ENCODE assay signal across 19 cellular contexts in the genomic region with DNA sequence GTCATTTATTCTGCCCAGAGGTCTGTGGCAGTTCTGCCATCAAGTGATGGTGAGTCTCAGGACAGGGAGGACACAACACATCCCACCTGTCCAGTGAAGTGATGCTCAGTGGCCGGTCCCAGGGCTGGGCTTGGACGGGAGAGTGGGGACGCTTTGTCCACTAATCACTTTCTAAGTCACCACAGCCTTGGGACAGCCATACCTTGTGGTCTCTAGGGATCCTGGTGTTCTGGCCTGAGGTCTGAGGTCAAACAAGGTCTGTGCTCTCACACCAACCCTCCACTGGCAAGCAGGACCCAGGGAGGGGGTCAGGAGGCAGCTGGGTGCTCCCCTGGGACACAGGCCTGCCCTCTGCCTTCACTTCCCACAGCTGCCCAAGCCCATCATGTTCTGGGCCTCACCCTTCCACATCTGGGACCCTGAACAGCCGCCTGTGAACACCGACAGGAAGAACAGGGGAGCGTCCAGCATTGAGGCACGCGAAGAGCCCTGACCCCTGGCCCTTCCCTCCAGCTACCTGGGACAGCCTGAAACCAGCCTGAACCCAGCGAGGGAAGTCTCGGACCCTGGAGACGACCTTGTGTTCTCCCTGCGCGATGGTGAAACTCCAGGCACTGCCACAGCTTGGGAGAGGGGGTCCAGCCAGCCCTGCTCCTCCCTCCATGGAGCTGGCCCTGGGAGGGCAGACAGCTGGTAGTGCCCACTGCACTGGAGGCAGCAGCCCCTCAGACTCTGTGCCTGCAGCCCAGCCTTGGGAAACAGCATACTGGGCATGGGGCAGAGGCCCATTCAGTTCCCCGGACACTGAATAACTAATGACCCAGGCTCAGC. TPM values are rescaled to one million over a fixed set of nuclear protein-coding genes. Genes with fewer than 3 reads are reported as not detected.
DNase-seq lines count a peak whose midpoint lies in the region; ATAC-seq and TF ChIP-seq lines count a peak whose summit lies in the region.
"Had no signal": no experiment of that assay in that cellular context is flagged by ENCODE, and none has a peak within 500 bp of the region (broad histone marks: within the 10 kb centered on the region; RNA-seq: fewer than 3 reads in every experiment).

No MANE protein-coding gene starts in this region.

- H3K4me3 ChIP-seq in Peyer's patch (no peak overlapping the region), sigmoid colon (no peak overlapping the region)
- H3K4me3 ChIP-seq: SJCRH30 had no signal

- H3K9me3 ChIP-seq in Peyer's patch (no peaks in the 10 kb centered on the region), sigmoid colon (no peaks in the 10 kb centered on the region)
- H3K9me3 ChIP-seq: SJCRH30 had no signal

- intact Hi-C loops in sigmoid colon (cut with DNase I), result no loop called here

- H3K4me1 ChIP-seq in Peyer's patch, result peaks cover 0 to 26% (median 7%) of the 10 kb centered on the region in 4 donors
- H3K4me1 ChIP-seq in sigmoid colon, result peaks cover 0 to 33% (median 23%) of the 10 kb centered on the region in 4 donors

- H3K27me3 ChIP-seq in Peyer's patch, result no peaks in the 10 kb centered on the region
- H3K27me3 ChIP-seq in sigmoid colon, result no peaks in the 10 kb centered on the region
- H3K27me3 ChIP-seq: SJCRH30 had no signal

- WGBS in sigmoid colon, 2 donors, result 40 to 79% methylated on average over 14 of the region's 14 CpGs

- TF ChIP-seq POLR2A in Peyer's patch (IDR thresholded peaks at IDR 0.05), result no peak
- TF ChIP-seq POLR2A in sigmoid colon (IDR thresholded peaks at IDR 0.05), result no peak

- DNase-seq in AG08396 (ENCODE audit: low spot score), result peak; percentile 6
- DNase-seq in Peyer's patch, result peak; percentile 9 to 43 (median 43)
- peak; percentile 56 for DNase-seq in myocyte (ENCODE audit: low read depth)
- DNase-seq in sigmoid colon, result peak; percentile 61
- no peak for DNase-seq in Kasumi-1 (lab: John Stamatoyannopoulos, UW)
- DNase-seq: DMS79 treated with DMSO at 0.1 percent for 48 hours, GOT3, NCI-H1417 treated with DMSO at 0.1 percent for 48 hours, NCI-H187 treated with DMSO at 0.1 percent for 48 hours, NCI-H345, NCI-H524 treated with DMSO at 0.1 percent for 48 hours, PC-3 had no signal

- H3K27ac ChIP-seq in Peyer's patch (no peak overlapping the region), sigmoid colon (no peak overlapping the region)
- H3K27ac ChIP-seq: HL-60, KMS-11, SJCRH30 had no signal

- H3K36me3 ChIP-seq in Peyer's patch (no peaks in the 10 kb centered on the region), sigmoid colon (no peaks in the 10 kb centered on the region)
- H3K36me3 ChIP-seq: SJCRH30 had no signal

- TF ChIP-seq EP300 in sigmoid colon (IDR thresholded peaks at IDR 0.05), result no peak

- ATAC-seq in SK-N-SH treated with all-trans-retinoic acid at 6 μM for 48 hours, result no peak
- ATAC-seq in GM19395 (IDR thresholded peaks at IDR 0.05; ENCODE audit: unreplicated experiment), result no peak
- no peak for ATAC-seq in GM19467 (IDR thresholded peaks at IDR 0.05; ENCODE audit: unreplicated experiment)
- ATAC-seq: PC-3 had no signal

- TF ChIP-seq CTCF in Peyer's patch (IDR thresholded peaks at IDR 0.05) (no peak), sigmoid colon (IDR thresholded peaks at IDR 0.05) (no peak)

TF ChIP-seq in SK-N-SH treated with all-trans-retinoic acid at 6 μM for 48 hours, 23 proteins besides CTCF, POLR2A, EP300 and RAD21:
- TF ChIP-seq, protein P1, sequence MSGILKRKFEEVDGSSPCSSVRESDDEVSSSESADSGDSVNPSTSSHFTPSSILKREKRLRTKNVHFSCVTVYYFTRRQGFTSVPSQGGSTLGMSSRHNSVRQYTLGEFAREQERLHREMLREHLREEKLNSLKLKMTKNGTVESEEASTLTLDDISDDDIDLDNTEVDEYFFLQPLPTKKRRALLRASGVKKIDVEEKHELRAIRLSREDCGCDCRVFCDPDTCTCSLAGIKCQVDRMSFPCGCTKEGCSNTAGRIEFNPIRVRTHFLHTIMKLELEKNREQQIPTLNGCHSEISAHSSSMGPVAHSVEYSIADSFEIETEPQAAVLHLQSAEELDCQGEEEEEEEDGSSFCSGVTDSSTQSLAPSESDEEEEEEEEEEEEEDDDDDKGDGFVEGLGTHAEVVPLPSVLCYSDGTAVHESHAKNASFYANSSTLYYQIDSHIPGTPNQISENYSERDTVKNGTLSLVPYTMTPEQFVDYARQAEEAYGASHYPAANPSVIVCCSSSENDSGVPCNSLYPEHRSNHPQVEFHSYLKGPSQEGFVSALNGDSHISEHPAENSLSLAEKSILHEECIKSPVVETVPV (CRISPR knock-in tag; IDR thresholded peaks at IDR 0.05), result no peak
- TF ChIP-seq, protein P2, sequence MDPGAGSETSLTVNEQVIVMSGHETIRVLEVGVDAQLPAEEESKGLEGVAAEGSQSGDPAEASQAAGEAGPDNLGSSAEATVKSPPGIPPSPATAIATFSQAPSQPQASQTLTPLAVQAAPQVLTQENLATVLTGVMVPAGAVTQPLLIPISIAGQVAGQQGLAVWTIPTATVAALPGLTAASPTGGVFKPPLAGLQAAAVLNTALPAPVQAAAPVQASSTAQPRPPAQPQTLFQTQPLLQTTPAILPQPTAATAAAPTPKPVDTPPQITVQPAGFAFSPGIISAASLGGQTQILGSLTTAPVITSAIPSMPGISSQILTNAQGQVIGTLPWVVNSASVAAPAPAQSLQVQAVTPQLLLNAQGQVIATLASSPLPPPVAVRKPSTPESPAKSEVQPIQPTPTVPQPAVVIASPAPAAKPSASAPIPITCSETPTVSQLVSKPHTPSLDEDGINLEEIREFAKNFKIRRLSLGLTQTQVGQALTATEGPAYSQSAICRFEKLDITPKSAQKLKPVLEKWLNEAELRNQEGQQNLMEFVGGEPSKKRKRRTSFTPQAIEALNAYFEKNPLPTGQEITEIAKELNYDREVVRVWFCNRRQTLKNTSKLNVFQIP (CRISPR knock-in tag; IDR thresholded peaks at IDR 0.05; ENCODE audit: borderline replicate concordance, low read depth), result no peak
- TF ChIP-seq ISL1 (CRISPR knock-in tag; IDR thresholded peaks at IDR 0.05) (no peak), ZNF565 (CRISPR knock-in tag; conservative IDR thresholded peaks at IDR 0.05; ENCODE audit: low read depth) (no peak), ZC3H10 (CRISPR knock-in tag; IDR thresholded peaks at IDR 0.05) (no peak), ZNF70 (CRISPR knock-in tag; IDR thresholded peaks at IDR 0.05) (no peak), TCF4 (CRISPR knock-in tag; IDR thresholded peaks at IDR 0.05; ENCODE audit: borderline replicate concordance) (no peak)
- TF ChIP-seq, protein P3, sequence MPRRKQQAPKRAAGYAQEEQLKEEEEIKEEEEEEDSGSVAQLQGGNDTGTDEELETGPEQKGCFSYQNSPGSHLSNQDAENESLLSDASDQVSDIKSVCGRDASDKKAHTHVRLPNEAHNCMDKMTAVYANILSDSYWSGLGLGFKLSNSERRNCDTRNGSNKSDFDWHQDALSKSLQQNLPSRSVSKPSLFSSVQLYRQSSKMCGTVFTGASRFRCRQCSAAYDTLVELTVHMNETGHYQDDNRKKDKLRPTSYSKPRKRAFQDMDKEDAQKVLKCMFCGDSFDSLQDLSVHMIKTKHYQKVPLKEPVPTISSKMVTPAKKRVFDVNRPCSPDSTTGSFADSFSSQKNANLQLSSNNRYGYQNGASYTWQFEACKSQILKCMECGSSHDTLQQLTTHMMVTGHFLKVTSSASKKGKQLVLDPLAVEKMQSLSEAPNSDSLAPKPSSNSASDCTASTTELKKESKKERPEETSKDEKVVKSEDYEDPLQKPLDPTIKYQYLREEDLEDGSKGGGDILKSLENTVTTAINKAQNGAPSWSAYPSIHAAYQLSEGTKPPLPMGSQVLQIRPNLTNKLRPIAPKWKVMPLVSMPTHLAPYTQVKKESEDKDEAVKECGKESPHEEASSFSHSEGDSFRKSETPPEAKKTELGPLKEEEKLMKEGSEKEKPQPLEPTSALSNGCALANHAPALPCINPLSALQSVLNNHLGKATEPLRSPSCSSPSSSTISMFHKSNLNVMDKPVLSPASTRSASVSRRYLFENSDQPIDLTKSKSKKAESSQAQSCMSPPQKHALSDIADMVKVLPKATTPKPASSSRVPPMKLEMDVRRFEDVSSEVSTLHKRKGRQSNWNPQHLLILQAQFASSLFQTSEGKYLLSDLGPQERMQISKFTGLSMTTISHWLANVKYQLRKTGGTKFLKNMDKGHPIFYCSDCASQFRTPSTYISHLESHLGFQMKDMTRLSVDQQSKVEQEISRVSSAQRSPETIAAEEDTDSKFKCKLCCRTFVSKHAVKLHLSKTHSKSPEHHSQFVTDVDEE (CRISPR knock-in tag; IDR thresholded peaks at IDR 0.05), result no peak

RNA-seq across cellular contexts. Expression of a gene that starts 19.7 kb away (rescaled TPM):
- total RNA-seq in Peyer's patch (10 to 100 TPM in 1 of 4 donors, 1 to 10 TPM in 3; 1.5 to 29.7 (median 4.2) TPM), myocyte (not detected in 2 replicates), sigmoid colon (1 to 10 TPM; 1.8 to 2.3 (median 2.0) TPM)
- polyA plus RNA-seq in myocyte (2012), result 0.18 TPM
- polyA plus RNA-seq in sigmoid colon, result 1 to 10 TPM in 2 of 3 donors, under 1 TPM in 1; 0.60 to 8.4 (median 1.4) TPM
- total RNA-seq: M059J had no signal

Comparison
In these comparisons a context has a peak if more than half of its experiments do, and no peak if none do; other contexts are left out.
1. DNase-seq: peak in AG08396 (single experiment), Peyer's patch (3 of 3), myocyte (single experiment) and sigmoid colon (single experiment); none in Kasumi-1 (0 of 2).